8 cellular contexts compared by ENCODE assay signal in genomic region chr14:90383731-90384542, GRCh38. TPM values are rescaled to one million over a fixed set of nuclear protein-coding genes. Genes with fewer than 3 reads are reported as not detected.
A peak's percentile ranks its signal among the peaks of the same experiment; 100 is the strongest.
DNase-seq lines count a peak whose midpoint lies in the region; ATAC-seq and TF ChIP-seq lines count a peak whose summit lies in the region.

No MANE protein-coding gene starts in this region.

- H3K27ac Mint-ChIP-seq in MCF 10A (ENCODE audit: low read depth, unreplicated experiment): no peak overlapping the region
- no peak overlapping the region for H3K27ac Mint-ChIP-seq in activated naive CD8-positive, alpha-beta T cell treated with anti-CD3 and anti-CD28 coated beads for 36 hours

- intact Hi-C loops in breast epithelium (cut with DNase I; ENCODE audit: low total_unique reads) (no loop called here), MCF 10A (cut with micrococcal nuclease) (no loop called here), left ventricle myocardium superior (cut with micrococcal nuclease) (no loop called here)

- H3K36me3 Mint-ChIP-seq in MCF 10A (ENCODE audit: insufficient read depth, unreplicated experiment): no peaks in the 10 kb centered on the region
- no peaks in the 10 kb centered on the region for H3K36me3 Mint-ChIP-seq in activated naive CD8-positive, alpha-beta T cell treated with anti-CD3 and anti-CD28 coated beads for 36 hours

- H3K9me3 Mint-ChIP-seq in MCF 10A (ENCODE audit: unreplicated experiment): no peaks in the 10 kb centered on the region
- H3K9me3 Mint-ChIP-seq in activated naive CD8-positive, alpha-beta T cell treated with anti-CD3 and anti-CD28 coated beads for 36 hours: no peaks in the 10 kb centered on the region

- H3K4me3 ChIP-seq in breast epithelium (peak overlapping the region; percentile 60 to 75 (median 61)), rectal smooth muscle tissue (ENCODE audit: low read length) (peak overlapping the region; percentile 82)

- POLR2A ChIA-PET in MCF 10A (lab: Yijun Ruan, JAX): no interaction called here

- DNase-seq in breast epithelium (ENCODE audit: low spot score in 2 of 2) (peak; percentile 27 to 55), MCF 10A (ENCODE audit: unreplicated experiment) (no peak), HK-2 (ENCODE audit: unreplicated experiment) (peak; percentile 59), SHP77 treated with DMSO at 0.1 percent for 48 hours (lab: John Stamatoyannopoulos, UW) (peak; percentile 59), left ventricle myocardium superior (peak; percentile 81), GM10266 (ENCODE audit: extremely low spot score) (no peak)
- peak; percentile 63 for DNase-seq in activated naive CD8-positive, alpha-beta T cell treated with anti-CD3 and anti-CD28 coated beads for 36 hours

- H3K27me3 Mint-ChIP-seq in MCF 10A (ENCODE audit: insufficient read depth, unreplicated experiment): peaks cover 9% of the 10 kb centered on the region
- no peaks in the 10 kb centered on the region for H3K27me3 Mint-ChIP-seq in activated naive CD8-positive, alpha-beta T cell treated with anti-CD3 and anti-CD28 coated beads for 36 hours

- H3K36me3 ChIP-seq in breast epithelium (no peaks in the 10 kb centered on the region), rectal smooth muscle tissue (ENCODE audit: control insufficient read depth, insufficient read depth, low read length) (no peaks in the 10 kb centered on the region)

- CTCF ChIA-PET in MCF 10A (lab: Yijun Ruan, JAX): no interaction called here

- TF ChIP-seq POLR2A in breast epithelium (IDR thresholded peaks at IDR 0.05): no peak

- H3K9me3 ChIP-seq in breast epithelium: no peaks in the 10 kb centered on the region

- H3K4me1 Mint-ChIP-seq in MCF 10A (ENCODE audit: insufficient read depth, unreplicated experiment): peaks cover 5% of the 10 kb centered on the region
- peaks cover 27% of the 10 kb centered on the region for H3K4me1 Mint-ChIP-seq in activated naive CD8-positive, alpha-beta T cell treated with anti-CD3 and anti-CD28 coated beads for 36 hours

- no peak overlapping the region for H3K4me3 Mint-ChIP-seq in MCF 10A (ENCODE audit: unreplicated experiment)
- no peak overlapping the region for H3K4me3 Mint-ChIP-seq in activated naive CD8-positive, alpha-beta T cell treated with anti-CD3 and anti-CD28 coated beads for 36 hours

- no peaks in the 10 kb centered on the region for H3K27me3 ChIP-seq in breast epithelium
- H3K27me3 ChIP-seq in rectal smooth muscle tissue (ENCODE audit: control insufficient read depth, insufficient read depth, low read length): no peaks in the 10 kb centered on the region

- ATAC-seq in left ventricle myocardium superior: peak; percentile 49

- H3K9ac ChIP-seq in rectal smooth muscle tissue (ENCODE audit: low read length): peak overlapping the region; percentile 99

- TF ChIP-seq CTCF in breast epithelium (IDR thresholded peaks at IDR 0.05): no peak
- TF ChIP-seq CTCF in MCF 10A (IDR thresholded peaks at IDR 0.05; ENCODE audit: unreplicated experiment): no peak
- no peak for TF ChIP-seq CTCF in GM10266 (IDR thresholded peaks at IDR 0.05; ENCODE audit: control insufficient read depth, insufficient read depth, low read depth, missing control alignments)

- peaks cover 0 to 8% of the 10 kb centered on the region in 2 donors for H3K4me1 ChIP-seq in breast epithelium
- peaks cover 22% of the 10 kb centered on the region for H3K4me1 ChIP-seq in rectal smooth muscle tissue (ENCODE audit: control insufficient read depth, insufficient read depth, low read length)

- peak overlapping the region; percentile 98 for H3K27ac ChIP-seq in breast epithelium
- peak overlapping the region; percentile 100 for H3K27ac ChIP-seq in rectal smooth muscle tissue (ENCODE audit: low read depth, low read length)

- BruUV-seq in MCF 10A (replicated peaks; lab: Mats Ljungman, UMichigan): no TSS peak

RNA-seq across cellular contexts. Expression of gene CALM1, which starts 12.9 kb away (rescaled TPM):
- total RNA-seq in breast epithelium (100 to 1,000 TPM; 186 to 332 (median 237) TPM), MCF 10A (2022) (122 and 140 TPM in 2 replicates), left ventricle myocardium superior (610 TPM)
- 100 to 1,000 TPM; 437 to 439 TPM for total RNA-seq in activated naive CD8-positive, alpha-beta T cell treated with anti-CD3 and anti-CD28 coated beads for 36 hours

RNA-seq across cellular contexts. Expression of gene NRDE2, which starts 52.2 kb away (rescaled TPM):
- total RNA-seq in breast epithelium: 10 to 100 TPM in 2 of 3 donors, 1 to 10 TPM in 1; 9.3 to 19.8 (median 19.7) TPM
- 16.5 and 18.4 TPM in 2 replicates for total RNA-seq in MCF 10A (2022)
- 10 to 100 TPM; 23.2 to 25.4 TPM for total RNA-seq in activated naive CD8-positive, alpha-beta T cell treated with anti-CD3 and anti-CD28 coated beads for 36 hours
- 11.8 TPM for total RNA-seq in left ventricle myocardium superior

Comparison
In these comparisons a context has a peak if more than half of its experiments do, and no peak if none do; other contexts are left out.
1. DNase-seq: peak in breast epithelium (2 of 2), HK-2 (single experiment), SHP77 treated with DMSO at 0.1 percent for 48 hours (single experiment), activated naive CD8-positive, alpha-beta T cell treated with anti-CD3 and anti-CD28 coated beads for 36 hours (single experiment) and left ventricle myocardium superior (single experiment); none in MCF 10A (single experiment) and GM10266 (single experiment).